8 cellular contexts compared by ENCODE assay signal in genomic region chr1:200620273-200621131, GRCh38. TPM values are rescaled to one million over a fixed set of nuclear protein-coding genes. Genes with fewer than 3 reads are reported as not detected.
DNase-seq lines count a peak whose midpoint lies in the region; ATAC-seq lines count a peak whose summit lies in the region.

TSS of gene KIF14 (minus strand) at chr1:200620751. CDS start at chr1:200618723, 2,028 bp downstream.

- peak; percentile 89 for ATAC-seq in GM21390 (IDR thresholded peaks at IDR 0.05; ENCODE audit: unreplicated experiment)

- DNase-seq in Caki2 (ENCODE audit: low read depth) (peak; percentile 81), HUDEP-2 (lab: John Stamatoyannopoulos, UW; ENCODE audit: unreplicated experiment in 76 of 76) (peak in 74 of 76 experiments; percentile 29 to 93 (median 86)), NOMO-1 treated with dmso at 0.1 percent for 144 hours (lab: John Stamatoyannopoulos, UW; ENCODE audit: unreplicated experiment) (peak; percentile 91), midbrain (lab: John Stamatoyannopoulos, UW) (peak; percentile 86)
- peak; percentile 79 to 84 for DNase-seq in activated CD8-positive, alpha-beta memory T cell treated with anti-CD3 and anti-CD28 coated beads for 4 hours (ENCODE audit: low read depth in 2 of 2)
- DNase-seq in stimulated activated CD8-positive, alpha-beta memory T cell treated with anti-CD3 and anti-CD28 coated beads, Interleukin-2, amount 100 ng/mL, for 1 hour (ENCODE audit: low read depth in 2 of 2): peak; percentile 83 to 84

- in situ Hi-C loops in Caki2 (cut with HindIII; ENCODE audit: low pct_unique_long_range_greater_than_20kb, low sequenced_read_pairs) (no loop called here), endometrial microvascular endothelial cells (cut with HindIII; ENCODE audit: inconsistent ontology term, low pct_unique_long_range_greater_than_20kb, low sequenced_read_pairs) (no loop called here)

RNA-seq across cellular contexts. Expression of gene KIF14, which starts in this region (rescaled TPM):
- total RNA-seq in Caki2 (2014; rRNA removed; shearing (Covaris generic); ENCODE audit: low replicate concordance): 7.3 and 10.0 TPM in 2 replicates
- total RNA-seq in endometrial microvascular endothelial cells (ENCODE audit: inconsistent ontology term): 11.4 TPM

Comparison
In these comparisons a context has a peak if more than half of its experiments do, and no peak if none do; other contexts are left out.
1. Peak in every context shown above with its lines: DNase-seq and ATAC-seq.